15 cellular contexts compared by ENCODE assay signal in genomic region chr1:56446531-56447098, GRCh38.
DNase-seq lines count a peak whose midpoint lies in the region; ATAC-seq, FAIRE-seq and TF ChIP-seq lines count a peak whose summit lies in the region.
"Had no signal": no experiment of that assay in that cellular context is flagged by ENCODE, and none has a peak within 500 bp of the region (broad histone marks: within the 10 kb centered on the region; RNA-seq: fewer than 3 reads in every experiment).

No MANE protein-coding gene starts in this region.

- H3K4me1 Mint-ChIP-seq in activated T-helper 1 cell treated with anti-CD3 and anti-CD28 coated beads, Interleukin-12 subunit alpha, Interleukin-12 subunit beta, Interleukin-2, Interleukin-4 antibody, amounts not matched to agents 30 ng/mL and 10 ng/mL and 1 ng/mL, durations not matched to agents 14 hours and 24 hours and 36 hours (ENCODE audit: low read depth) = no peaks in the 10 kb centered on the region

- H3K27me3 ChIP-seq in IMR-90 (ENCODE audit: control insufficient read depth, insufficient read depth, low read length) (no peaks in the 10 kb centered on the region; the same call in 1 of the 2 replicates), liver (ENCODE audit: control insufficient read depth in 4 of 4, insufficient read depth in 4 of 4, low read length in 3 of 4) (no peaks in the 10 kb centered on the region), subcutaneous abdominal adipose tissue (ENCODE audit: control insufficient read depth in 5 of 5, insufficient read depth in 4 of 5, low read length in 5 of 5) (no peaks in the 10 kb centered on the region)
- H3K27me3 ChIP-seq: foreskin keratinocyte had no signal

- H3K27ac ChIP-seq in IMR-90 (ENCODE audit: insufficient read depth, low read length) (peak overlapping the region; percentile 33; the same call in 1 of the 2 replicates), liver (ENCODE audit: low read depth in 1 of 2, low read length in 2 of 2) (peak overlapping the region; percentile 89 to 98), subcutaneous abdominal adipose tissue (ENCODE audit: low read depth, low read length) (peak overlapping the region; percentile 45)
- H3K27ac ChIP-seq: foreskin keratinocyte had no signal

- no peak overlapping the region for H3K18ac ChIP-seq in IMR-90 (ENCODE audit: low read depth, low read length)

- H3K9ac ChIP-seq in IMR-90 (ENCODE audit: low read depth, low read length) = no peak overlapping the region
- peak overlapping the region in 1 of 2 donors; percentile 43 for H3K9ac ChIP-seq in liver (ENCODE audit: low read depth in 1 of 2, low read length in 2 of 2)
- H3K9ac ChIP-seq in subcutaneous abdominal adipose tissue (ENCODE audit: low read length in 5 of 5) = peak overlapping the region in 1 of 5 donors; percentile 2

- H3K27ac Mint-ChIP-seq in activated T-helper 1 cell treated with anti-CD3 and anti-CD28 coated beads, Interleukin-12 subunit alpha, Interleukin-12 subunit beta, Interleukin-2, Interleukin-4 antibody, amounts not matched to agents 30 ng/mL and 10 ng/mL and 1 ng/mL, durations not matched to agents 14 hours and 24 hours and 36 hours = no peak overlapping the region
- H3K27ac Mint-ChIP-seq: dendritic cell treated with granulocyte-macrophage colony-stimulating factor and Interleukin-4, amounts not matched to agents 40 ng/mL and 50 ng/mL, for 4 days had no signal

- H3K4me3 ChIP-seq in IMR-90 (ENCODE audit: insufficient read depth, low read depth, low read length) (no peak overlapping the region), cardiac fibroblast (replicated peaks in 1 of 2; ENCODE audit: low read depth in 2 of 2, low read length in 2 of 2) (no peak overlapping the region), liver (ENCODE audit: low read depth in 1 of 3, low read length in 3 of 3) (no peak overlapping the region), subcutaneous abdominal adipose tissue (ENCODE audit: low read depth in 1 of 5, low read length in 5 of 5) (no peak overlapping the region)

- CTCF ChIA-PET in IMR-90 (lab: Yijun Ruan, JAX) = no interaction called here

- H3K14ac ChIP-seq in IMR-90 (replicated peaks; ENCODE audit: low read depth, low read length) = no peak overlapping the region; the same call in 1 of the 2 replicates

- in situ Hi-C loops in IMR-90 (cut with MboI; ENCODE audit: low sequenced_read_pairs) = no loop called here

- peaks cover 10% of the 10 kb centered on the region; the same call in 1 of the 2 replicates for H3K4me1 ChIP-seq in IMR-90 (ENCODE audit: control insufficient read depth, insufficient read depth, low read length)
- peaks cover 10 to 60% (median 32%) of the 10 kb centered on the region in 4 donors for H3K4me1 ChIP-seq in liver (ENCODE audit: control insufficient read depth in 4 of 4, insufficient read depth in 4 of 4, low read length in 3 of 4)
- peaks cover 8 to 33% (median 25%) of the 10 kb centered on the region in 5 donors for H3K4me1 ChIP-seq in subcutaneous abdominal adipose tissue (ENCODE audit: control insufficient read depth in 5 of 5, insufficient read depth in 5 of 5, low read length in 5 of 5)
- H3K4me1 ChIP-seq: foreskin keratinocyte had no signal

- no peak overlapping the region for H2BK20ac ChIP-seq in IMR-90 (ENCODE audit: low read depth, low read length)

- intact Hi-C loops in IMR-90 (cut with micrococcal nuclease) = no loop called here
- intact Hi-C loops in activated T-helper 1 cell treated with anti-CD3 and anti-CD28 coated beads, Interleukin-12 subunit alpha, Interleukin-12 subunit beta, Interleukin-2, Interleukin-4 antibody, amounts not matched to agents 30 ng/mL and 10 ng/mL and 1 ng/mL, durations not matched to agents 14 hours and 24 hours and 36 hours (cut with micrococcal nuclease) = no loop called here

- H2AK5ac ChIP-seq in IMR-90 (ENCODE audit: low read depth, low read length) = no peak overlapping the region

- no peak overlapping the region for H3K4me3 Mint-ChIP-seq in activated T-helper 1 cell treated with anti-CD3 and anti-CD28 coated beads, Interleukin-12 subunit alpha, Interleukin-12 subunit beta, Interleukin-2, Interleukin-4 antibody, amounts not matched to agents 30 ng/mL and 10 ng/mL and 1 ng/mL, durations not matched to agents 14 hours and 24 hours and 36 hours
- H3K4me3 Mint-ChIP-seq: dendritic cell treated with granulocyte-macrophage colony-stimulating factor and Interleukin-4, amounts not matched to agents 40 ng/mL and 50 ng/mL, for 4 days had no signal

- no peaks in the 10 kb centered on the region for H3K9me3 Mint-ChIP-seq in activated T-helper 1 cell treated with anti-CD3 and anti-CD28 coated beads, Interleukin-12 subunit alpha, Interleukin-12 subunit beta, Interleukin-2, Interleukin-4 antibody, amounts not matched to agents 30 ng/mL and 10 ng/mL and 1 ng/mL, durations not matched to agents 14 hours and 24 hours and 36 hours
- H3K9me3 Mint-ChIP-seq: dendritic cell treated with granulocyte-macrophage colony-stimulating factor and Interleukin-4, amounts not matched to agents 40 ng/mL and 50 ng/mL, for 4 days had no signal

- H3K36me3 ChIP-seq in IMR-90 (ENCODE audit: control insufficient read depth, insufficient read depth, low read length) (no peaks in the 10 kb centered on the region), liver (ENCODE audit: control insufficient read depth in 4 of 4, insufficient read depth in 3 of 4, low read depth in 1 of 4, low read length in 3 of 4) (no peaks in the 10 kb centered on the region), subcutaneous abdominal adipose tissue (ENCODE audit: control insufficient read depth in 5 of 5, insufficient read depth in 5 of 5, low read length in 5 of 5) (no peaks in the 10 kb centered on the region)

- peak overlapping the region; percentile 4; the same call in 1 of the 2 replicates for H2BK120ac ChIP-seq in IMR-90 (ENCODE audit: low read depth, low read length)

- peaks cover 3% of the 10 kb centered on the region for H3K9me1 ChIP-seq in IMR-90 (ENCODE audit: insufficient read depth, low read length)

- no peak overlapping the region for H3K23ac ChIP-seq in IMR-90 (ENCODE audit: low read depth, low read length)

- peak; percentile 55 for DNase-seq in IMR-90
- DNase-seq in cardiac fibroblast (ENCODE audit: low read depth in 2 of 2) = peak; percentile 48 to 65
- DNase-seq in activated T-helper 1 cell treated with anti-CD3 and anti-CD28 coated beads, Interleukin-12 subunit alpha, Interleukin-12 subunit beta, Interleukin-2, Interleukin-4 antibody, amounts not matched to agents 30 ng/mL and 10 ng/mL and 1 ng/mL, durations not matched to agents 14 hours and 24 hours and 36 hours (ENCODE audit: low spot score) = no peak
- no peak for DNase-seq in H54 (ENCODE audit: insufficient read length, low spot score)
- DNase-seq: activated CD8-positive, alpha-beta memory T cell treated with anti-CD3 and anti-CD28 coated beads for 24 hours; foreskin keratinocyte; kidney; NCI-H1105 treated with DMSO at 0.1 percent for 48 hours; NCI-H526 had no signal

- POLR2A ChIA-PET in IMR-90 (lab: Charles Lee; ENCODE audit: unreplicated experiment) = no interaction called here

- TF ChIP-seq CTCF in IMR-90 (conservative IDR thresholded peaks at IDR 0.05; ENCODE audit: low read depth, low read length) = no peak
- TF ChIP-seq CTCF in cardiac fibroblast (IDR thresholded peaks at IDR 0.05; ENCODE audit: low read depth, low read length) = no peak
- no peak for TF ChIP-seq CTCF in liver (IDR thresholded peaks at IDR 0.05; ENCODE audit: low read depth, low read length, missing input control)

- H3K9me3 ChIP-seq in IMR-90 (ENCODE audit: control insufficient read depth, insufficient read depth, low read length) (no peaks in the 10 kb centered on the region), liver (ENCODE audit: control insufficient read depth in 4 of 4, low read length in 3 of 4) (no peaks in the 10 kb centered on the region), subcutaneous abdominal adipose tissue (ENCODE audit: control insufficient read depth in 5 of 5, low read length in 5 of 5) (no peaks in the 10 kb centered on the region)

- 0 out of 4 replicates have a peak overlapping the region, but pooled peaks of 1 of the 2 experiments have one; percentile 12 for H4K8ac ChIP-seq in IMR-90 (ENCODE audit: low read depth in 2 of 2, low read length in 2 of 2)

- H2BK15ac ChIP-seq in IMR-90 (ENCODE audit: low read depth, low read length) = no peak overlapping the region

- 33% methylated on average over 3 of the region's 5 CpGs; no CpG with 5 or more reads in 1 of the 2 experiments for WGBS in IMR-90 (ENCODE audit: extremely low coverage in 2 of 2, insufficient read length in 1 of 2), 2 experiments
- WGBS in liver = 22% methylated on average over 5 of the region's 5 CpGs

- no TSS peak for BruUV-seq in IMR-90 (replicated peaks; lab: Mats Ljungman, UMichigan)

- H3K4me2 ChIP-seq in IMR-90 (ENCODE audit: low read depth, low read length) = peak overlapping the region; percentile 21; the same call in 1 of the 2 replicates

- no peaks in the 10 kb centered on the region for H3K27me3 Mint-ChIP-seq in activated T-helper 1 cell treated with anti-CD3 and anti-CD28 coated beads, Interleukin-12 subunit alpha, Interleukin-12 subunit beta, Interleukin-2, Interleukin-4 antibody, amounts not matched to agents 30 ng/mL and 10 ng/mL and 1 ng/mL, durations not matched to agents 14 hours and 24 hours and 36 hours (ENCODE audit: insufficient read depth)

- H4K5ac ChIP-seq in IMR-90 (ENCODE audit: low read depth, low read length) = no peak overlapping the region; the same call in 1 of the 2 replicates

- H3K4ac ChIP-seq in IMR-90 (ENCODE audit: low read depth, low read length) = no peak overlapping the region

- H2AK9ac ChIP-seq in IMR-90 (replicated peaks; ENCODE audit: low read depth, low read length, poor library complexity) = no peak overlapping the region

- H2AFZ ChIP-seq in IMR-90 (replicated peaks; ENCODE audit: low read length, poor library complexity) = no peak overlapping the region

- no peak for TF ChIP-seq POLR2A in IMR-90 (IDR thresholded peaks at IDR 0.05; ENCODE audit: low read depth, low read length)
- no peak for TF ChIP-seq POLR2A in H54 (IDR thresholded peaks at IDR 0.05; ENCODE audit: low read depth, low read length)

- ATAC-seq in IMR-90 (ENCODE audit: low read depth) (peak; percentile 77), GM21526 (IDR thresholded peaks at IDR 0.05; ENCODE audit: low FRiP score, unreplicated experiment) (no peak), HG02798 (IDR thresholded peaks at IDR 0.05; ENCODE audit: poor library complexity, unreplicated experiment) (no peak)
- ATAC-seq: foreskin keratinocyte had no signal

- TF ChIP-seq RAD21 in IMR-90 (IDR thresholded peaks at IDR 0.05; ENCODE audit: low read length) (no peak), liver (IDR thresholded peaks at IDR 0.05) (peak in 1 of 2 donors; percentile 32)

- no peak overlapping the region for H3K56ac ChIP-seq in IMR-90 (ENCODE audit: extremely low read depth, insufficient read depth, low read length)

- FAIRE-seq in H54 (lab: Jason Lieb, UNC) = no peak
- FAIRE-seq: GM18507, kidney had no signal

- no peak overlapping the region for H4K91ac ChIP-seq in IMR-90 (ENCODE audit: insufficient read depth, low read depth, low read length)

- no peaks in the 10 kb centered on the region for H4K20me1 ChIP-seq in IMR-90 (ENCODE audit: insufficient read depth, low read length)

- dilution Hi-C loops in IMR-90 (cut with HindIII; ENCODE audit: low sequenced_read_pairs, unreplicated experiment) = no loop called here

- no peak overlapping the region for H2BK5ac ChIP-seq in IMR-90 (ENCODE audit: low read depth, low read length, poor library complexity, severe bottlenecking)

- H3K79me1 ChIP-seq in IMR-90 (ENCODE audit: low read depth in 1 of 2, low read length in 2 of 2) = no peaks in the 10 kb centered on the region

- no peaks in the 10 kb centered on the region for H3K36me3 Mint-ChIP-seq in activated T-helper 1 cell treated with anti-CD3 and anti-CD28 coated beads, Interleukin-12 subunit alpha, Interleukin-12 subunit beta, Interleukin-2, Interleukin-4 antibody, amounts not matched to agents 30 ng/mL and 10 ng/mL and 1 ng/mL, durations not matched to agents 14 hours and 24 hours and 36 hours (ENCODE audit: low read depth)

Comparison
In these comparisons a context has a peak if more than half of its experiments do, and no peak if none do; other contexts are left out.
1. DNase-seq: peak in IMR-90 (single experiment) and cardiac fibroblast (2 of 2); none in activated T-helper 1 cell treated with anti-CD3 and anti-CD28 coated beads, Interleukin-12 subunit alpha, Interleukin-12 subunit beta, Interleukin-2, Interleukin-4 antibody, amounts not matched to agents 30 ng/mL and 10 ng/mL and 1 ng/mL, durations not matched to agents 14 hours and 24 hours and 36 hours (single experiment) and H54 (single experiment).
2. H3K27ac ChIP-seq: peak in every context shown above with its lines; median percentile 94 in liver; 45 in subcutaneous abdominal adipose tissue; 33 in IMR-90.